Comparison of ENCODE assay signal across 12 cellular contexts in genomic region chr22:42172385-42173172, GRCh38. TPM values are rescaled to one million over a fixed set of nuclear protein-coding genes. Genes with fewer than 3 reads are reported as not detected.
DNase-seq lines count a peak whose midpoint lies in the region; ATAC-seq and TF ChIP-seq lines count a peak whose summit lies in the region.
"Had no signal": no experiment of that assay in that cellular context is flagged by ENCODE, and none has a peak within 500 bp of the region (broad histone marks: within the 10 kb centered on the region; RNA-seq: fewer than 3 reads in every experiment).

No MANE protein-coding gene starts in this region.

- TF ChIP-seq CTCF in RWPE1 (conservative IDR thresholded peaks at IDR 0.05; ENCODE audit: low read depth): no peak
- no peak for TF ChIP-seq CTCF in glutamatergic neuron (IDR thresholded peaks at IDR 0.05; ENCODE audit: partially characterized antibody, unreplicated experiment)

- H3K27me3 Mint-ChIP-seq in glutamatergic neuron (ENCODE audit: unreplicated experiment): peaks cover 4% of the 10 kb centered on the region

- DNase-seq in activated naive CD4-positive, alpha-beta T cell treated with anti-CD3 and anti-CD28 coated beads, Interleukin-2, amount 50 U/mL, for 72 hours (ENCODE audit: low spot score in 2 of 2): no peak
- no peak for DNase-seq in activated naive CD4-positive, alpha-beta T cell treated with Interleukin-2 at 50 U/mL for 16 hours
- DNase-seq in RWPE1 (ENCODE audit: low spot score): no peak
- no peak for DNase-seq in glutamatergic neuron
- DNase-seq in superior temporal gyrus (ENCODE audit: extremely low spot score): peak; percentile 18
- DNase-seq in NCI-H1048 (lab: John Stamatoyannopoulos, UW): no peak
- DNase-seq: AML-193, lower lobe of right lung, T-helper 2 cell had no signal

- peak overlapping the region; percentile 21 to 37 for H3K27ac Mint-ChIP-seq in activated naive CD4-positive, alpha-beta T cell treated with anti-CD3 and anti-CD28 coated beads, Interleukin-2, amount 50 U/mL, for 72 hours
- H3K27ac Mint-ChIP-seq in glutamatergic neuron (ENCODE audit: unreplicated experiment): no peak overlapping the region
- H3K27ac Mint-ChIP-seq: activated T-helper 2 cell treated with anti-CD3 and anti-CD28 coated beads, Interferon-gamma antibody, Interleukin-2, Interleukin-4, amounts not matched to agents 10 μg/mL and 5 μg/mL and 100 μg/mL, durations not matched to agents 14 hours and 24 hours and 36 hours had no signal

- H3K36me3 Mint-ChIP-seq in activated naive CD4-positive, alpha-beta T cell treated with anti-CD3 and anti-CD28 coated beads, Interleukin-2, amount 50 U/mL, for 72 hours: peaks cover 0 to 20% of the 10 kb centered on the region in 2 donors
- no peaks in the 10 kb centered on the region for H3K36me3 Mint-ChIP-seq in glutamatergic neuron (ENCODE audit: unreplicated experiment)

- H3K9me3 Mint-ChIP-seq in activated naive CD4-positive, alpha-beta T cell treated with anti-CD3 and anti-CD28 coated beads, Interleukin-2, amount 50 U/mL, for 72 hours: peaks cover 0 to 4% of the 10 kb centered on the region in 2 donors
- peaks cover 10% of the 10 kb centered on the region for H3K9me3 Mint-ChIP-seq in glutamatergic neuron (ENCODE audit: unreplicated experiment)
- H3K9me3 Mint-ChIP-seq: activated T-helper 2 cell treated with anti-CD3 and anti-CD28 coated beads, Interferon-gamma antibody, Interleukin-2, Interleukin-4, amounts not matched to agents 10 μg/mL and 5 μg/mL and 100 μg/mL, durations not matched to agents 14 hours and 24 hours and 36 hours had no signal

- CTCF ChIA-PET in RWPE1 (lab: Yijun Ruan, JAX): interaction anchor here (0.5 to 0.6 kb wide), 3 partner anchors 152 to 218 kb away, joined by 3 to 4 read pairs (median 3); no protein-coding TSS in a partner anchor

- POLR2A ChIA-PET in RWPE1 (lab: Yijun Ruan, JAX; ENCODE audit: low non-redundant PET): interaction anchor here (0.6 kb wide), 1 partner anchor 192 kb away, joined by 3 read pairs; no protein-coding TSS in a partner anchor

- ATAC-seq in activated naive CD4-positive, alpha-beta T cell treated with anti-CD3 and anti-CD28 coated beads, Interleukin-2, amount 50 U/mL, for 72 hours: no peak
- ATAC-seq in GM21737 (IDR thresholded peaks at IDR 0.05; ENCODE audit: unreplicated experiment) (no peak), GM19328 (IDR thresholded peaks at IDR 0.05; ENCODE audit: unreplicated experiment) (no peak)
- ATAC-seq: lower lobe of right lung had no signal

- peaks cover 44% of the 10 kb centered on the region for H3K4me1 Mint-ChIP-seq in glutamatergic neuron (ENCODE audit: low read depth, unreplicated experiment)

- H3K27ac ChIP-seq in RWPE1: peak overlapping the region; percentile 23
- H3K27ac ChIP-seq: lower lobe of right lung had no signal

- peak overlapping the region; percentile 9 for H3K4me3 Mint-ChIP-seq in glutamatergic neuron (ENCODE audit: unreplicated experiment)

RNA-seq across cellular contexts. Expression of gene CYP2D6, which starts 42.0 kb away (rescaled TPM):
- 1 to 10 TPM; 2.2 to 4.8 TPM for total RNA-seq in activated naive CD4-positive, alpha-beta T cell treated with anti-CD3 and anti-CD28 coated beads, Interleukin-2, amount 50 U/mL, for 72 hours
- total RNA-seq in glutamatergic neuron (ENCODE audit: unreplicated experiment): 15.9 TPM
